In the genomic region with DNA sequence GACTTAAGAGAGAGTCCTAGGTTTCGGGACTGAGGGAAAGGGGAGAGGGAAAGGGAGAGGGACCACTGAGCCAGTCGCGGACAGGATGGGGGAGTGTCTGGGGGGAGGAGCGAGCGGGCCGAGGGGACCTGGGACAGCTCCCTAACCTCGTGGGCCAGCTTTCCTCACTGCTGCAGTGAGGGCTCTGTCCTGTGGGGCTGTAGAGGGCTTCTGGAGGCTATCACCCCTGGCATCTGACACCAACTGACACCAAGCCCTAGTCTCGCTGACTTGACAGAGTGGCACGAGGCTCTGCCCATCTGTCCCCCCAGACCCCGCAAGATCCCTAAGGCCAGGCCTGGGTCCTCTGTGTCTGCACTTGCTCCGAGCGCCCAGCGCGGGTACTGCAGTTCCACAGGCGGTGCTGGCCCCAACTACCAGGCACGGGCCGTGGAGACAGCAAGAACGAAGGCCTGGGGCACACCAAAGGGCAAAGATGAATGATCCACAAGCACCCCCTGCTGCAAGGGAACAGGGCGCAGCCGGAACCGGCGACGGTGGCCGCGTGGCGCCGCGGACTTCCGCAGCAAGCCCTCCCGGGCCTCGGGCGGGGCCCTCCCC, we compare ENCODE assay signal across 9 cellular contexts. TPM values are rescaled to one million over a fixed set of nuclear protein-coding genes. Genes with fewer than 3 reads are reported as not detected.
A peak's percentile ranks its signal among the peaks of the same experiment; 100 is the strongest.
DNase-seq lines count a peak whose midpoint lies in the region; ATAC-seq, FAIRE-seq and TF ChIP-seq lines count a peak whose summit lies in the region.
"Had no signal": no experiment of that assay in that cellular context is flagged by ENCODE, and none has a peak within 500 bp of the region (broad histone marks: within the 10 kb centered on the region; RNA-seq: fewer than 3 reads in every experiment).

No MANE protein-coding gene starts in this region.

- H3K4me3 ChIP-seq in lower leg skin (ENCODE audit: low read depth, poor library complexity, severe bottlenecking), result peak overlapping the region; percentile 42

- WGBS in lower leg skin, 2 donors, result 5 to 37% methylated on average over 6 to 32 of the region's 32 CpGs

- peak; percentile 28 for ATAC-seq in GM18520 (IDR thresholded peaks at IDR 0.05; ENCODE audit: unreplicated experiment)
- peak; percentile 38 for ATAC-seq in HG02981 (IDR thresholded peaks at IDR 0.05; ENCODE audit: unreplicated experiment)
- peak; percentile 48 for ATAC-seq in stimulated activated naive CD8-positive, alpha-beta T cell treated with anti-CD3 and anti-CD28 coated beads, Interleukin-15, amount 100 ng/mL, for 72 hours

- TF ChIP-seq POLR2A in lower leg skin (IDR thresholded peaks at IDR 0.05), result no peak

- H3K9me3 Mint-ChIP-seq in chondrocyte (ENCODE audit: low read depth), result no peaks in the 10 kb centered on the region
- no peaks in the 10 kb centered on the region for H3K9me3 Mint-ChIP-seq in stimulated activated naive CD8-positive, alpha-beta T cell treated with anti-CD3 and anti-CD28 coated beads, Interleukin-15, amount 100 ng/mL, for 72 hours

- FAIRE-seq in RCC 7860 (lab: Jason Lieb, UNC), result no peak
- FAIRE-seq: TTC549 had no signal

- peak overlapping the region; percentile 74 for H3K4me3 Mint-ChIP-seq in chondrocyte (ENCODE audit: unreplicated experiment)
- H3K4me3 Mint-ChIP-seq in stimulated activated naive CD8-positive, alpha-beta T cell treated with anti-CD3 and anti-CD28 coated beads, Interleukin-15, amount 100 ng/mL, for 72 hours, result peak overlapping the region; percentile 82 to 85

- DNase-seq in Ammon's horn (ENCODE audit: low spot score) (peak; percentile 18), RCC 7860 (ENCODE audit: low spot score) (peak; percentile 8), chondrocyte (ENCODE audit: low spot score) (no peak), lower leg skin (ENCODE audit: low spot score in 2 of 2) (no peak), HuH-7 (ENCODE audit: low spot score) (no peak)
- peak in 1 of 2 donors; percentile 57 for DNase-seq in stimulated activated naive CD8-positive, alpha-beta T cell treated with anti-CD3 and anti-CD28 coated beads, Interleukin-15, amount 100 ng/mL, for 72 hours

- TF ChIP-seq CTCF in chondrocyte (IDR thresholded peaks at IDR 0.05), result peak; percentile 44
- TF ChIP-seq CTCF in lower leg skin (IDR thresholded peaks at IDR 0.05), result no peak

- H3K4me1 Mint-ChIP-seq in chondrocyte (ENCODE audit: low read depth), result peaks cover 39% of the 10 kb centered on the region
- H3K4me1 Mint-ChIP-seq in stimulated activated naive CD8-positive, alpha-beta T cell treated with anti-CD3 and anti-CD28 coated beads, Interleukin-15, amount 100 ng/mL, for 72 hours, result peaks cover 32% of the 10 kb centered on the region

- intact Hi-C loops in lower leg skin (cut with DNase I; ENCODE audit: low total_unique reads), result no loop called here

- peak overlapping the region; percentile 36 for H3K27ac Mint-ChIP-seq in chondrocyte (ENCODE audit: unreplicated experiment)
- peak overlapping the region; percentile 40 to 91 for H3K27ac Mint-ChIP-seq in stimulated activated naive CD8-positive, alpha-beta T cell treated with anti-CD3 and anti-CD28 coated beads, Interleukin-15, amount 100 ng/mL, for 72 hours

- no peaks in the 10 kb centered on the region for H3K27me3 Mint-ChIP-seq in chondrocyte (ENCODE audit: low read depth)
- H3K27me3 Mint-ChIP-seq in stimulated activated naive CD8-positive, alpha-beta T cell treated with anti-CD3 and anti-CD28 coated beads, Interleukin-15, amount 100 ng/mL, for 72 hours, result no peaks in the 10 kb centered on the region

- H3K36me3 Mint-ChIP-seq in chondrocyte (ENCODE audit: low read depth), result no peaks in the 10 kb centered on the region

RNA-seq across cellular contexts. Expression of gene HAUS7, which starts 0.5 kb away (rescaled TPM):
- total RNA-seq in chondrocyte (31.3 to 43.6 TPM (median 32.3 TPM) in 3 replicates), lower leg skin (10 to 100 TPM in 3 of 4 donors, 1 to 10 TPM in 1; 2.7 to 24.2 (median 13.6) TPM)

RNA-seq across cellular contexts. Expression of gene TREX2, which starts 24.1 kb away (rescaled TPM):
- total RNA-seq in chondrocyte (0.80 to 1.6 TPM (median 1.6 TPM) in 3 replicates), lower leg skin (100 to 1,000 TPM in 2 of 4 donors, 10 to 100 TPM in 2; 76.4 to 129 (median 112) TPM)

RNA-seq across cellular contexts. Expression of gene BGN, which starts 24.9 kb away (rescaled TPM):
- total RNA-seq in chondrocyte, result 1,195 to 2,668 TPM (median 2,632 TPM) in 3 replicates
- 10 to 100 TPM; 18.1 to 34.2 (median 22.8) TPM for total RNA-seq in lower leg skin

RNA-seq across cellular contexts. Expression of gene ATP2B3, which starts 47.5 kb away (rescaled TPM):
- total RNA-seq in chondrocyte (0.17 to 0.46 TPM (median 0.37 TPM) in 3 replicates), lower leg skin (under 1 TPM in 1 of 4 donors, not detected in 3; 0.07 TPM)

RNA-seq across cellular contexts. Expression of gene ZFP92, which starts 58.6 kb away (rescaled TPM):
- total RNA-seq in chondrocyte (0.10 to 1.6 TPM (median 1.5 TPM) in 3 replicates), lower leg skin (under 1 TPM in 3 of 4 donors, not detected in 1; 0.08 to 0.68 (median 0.20) TPM)

Comparison
In these comparisons a context has a peak if more than half of its experiments do, and no peak if none do; other contexts are left out.
1. DNase-seq: peak in Ammon's horn (single experiment) and RCC 7860 (single experiment); none in chondrocyte (single experiment), lower leg skin (0 of 2) and HuH-7 (single experiment).
2. RNA of gene TREX2, which starts 24.1 kb away (total RNA-seq): 76.4 to 129 TPM in lower leg skin; 0.80 to 1.6 TPM in chondrocyte; every median in the first group is over 10 times any median in the second.
3. RNA of gene BGN, which starts 24.9 kb away (total RNA-seq): 1,195 to 2,668 TPM in chondrocyte; 18.1 to 34.2 TPM in lower leg skin; every median in the first group is over 10 times any median in the second.
4. Peak in every context shown above with its lines, with median percentiles within 50 percentile points of each other: ATAC-seq.